In genomic region chr7:33895025-33895804, GRCh38 we compare ENCODE assay signal across 8 cellular contexts. TPM values are rescaled to one million over a fixed set of nuclear protein-coding genes. Genes with fewer than 3 reads are reported as not detected.
DNase-seq lines count a peak whose midpoint lies in the region; ATAC-seq and TF ChIP-seq lines count a peak whose summit lies in the region.

No MANE protein-coding gene starts in this region.

- intact Hi-C loops in left ventricle myocardium inferior (cut with micrococcal nuclease) (no loop called here), sigmoid colon (cut with DNase I) (loop anchor here (1.0 to 10.0 kb wide), 3 partner anchors 138 to 648 kb away; no protein-coding TSS in a partner anchor)

- DNase-seq in GM13977 (ENCODE audit: low spot score) (peak; percentile 68), NCI-H128 (lab: John Stamatoyannopoulos, UW; ENCODE audit: unreplicated experiment) (peak; percentile 43), T-cell (peak in 33 of 34 experiments; percentile 9 to 67 (median 51)), adipocyte (ENCODE audit: low read depth) (peak; percentile 91), left ventricle myocardium inferior (peak; percentile 85), sigmoid colon (peak; percentile 90), DMS79 (lab: John Stamatoyannopoulos, UW) (no peak)

- H3K27ac ChIP-seq in left ventricle myocardium inferior (replicated peaks) (no peak overlapping the region), sigmoid colon (no peak overlapping the region)

- peak overlapping the region; percentile 55 for H3K4me3 ChIP-seq in adipocyte (ENCODE audit: low read length)
- H3K4me3 ChIP-seq in left ventricle myocardium inferior, result no peak overlapping the region
- H3K4me3 ChIP-seq in sigmoid colon, result no peak overlapping the region

- H3K36me3 Mint-ChIP-seq in T-cell, result no peaks in the 10 kb centered on the region

- no peak overlapping the region for H3K9ac ChIP-seq in adipocyte (ENCODE audit: low read length)

- H3K27me3 ChIP-seq in adipocyte (replicated peaks; ENCODE audit: control insufficient read depth, insufficient read depth, low read length) (no peaks in the 10 kb centered on the region), left ventricle myocardium inferior (ENCODE audit: low read depth) (peaks cover 66% of the 10 kb centered on the region), sigmoid colon (no peaks in the 10 kb centered on the region)

- peaks cover 18% of the 10 kb centered on the region for H3K4me1 ChIP-seq in adipocyte (ENCODE audit: control insufficient read depth, insufficient read depth, low read length)
- H3K4me1 ChIP-seq in left ventricle myocardium inferior, result peaks cover 3% of the 10 kb centered on the region
- H3K4me1 ChIP-seq in sigmoid colon, result peaks cover 0 to 8% (median 4%) of the 10 kb centered on the region in 4 donors

- TF ChIP-seq POLR2A in sigmoid colon (IDR thresholded peaks at IDR 0.05), result no peak

- ATAC-seq in HG02623 (IDR thresholded peaks at IDR 0.05; ENCODE audit: unreplicated experiment), result peak; percentile 95
- peak; percentile 64 to 83 (median 76) for ATAC-seq in T-cell (replicated peaks in 1 of 4)

- H3K9me3 Mint-ChIP-seq in T-cell, result no peaks in the 10 kb centered on the region

- whole genome bisulfite sequencing in sigmoid colon, 2 donors, result 23% methylated on average over 17 of the region's 17 CpGs

- no peak overlapping the region for H3K27ac Mint-ChIP-seq in T-cell

- no peak for TF ChIP-seq EP300 in sigmoid colon (IDR thresholded peaks at IDR 0.05)

- peaks cover 2 to 9% (median 5%) of the 10 kb centered on the region in 3 donors for H3K4me1 Mint-ChIP-seq in T-cell

- H3K36me3 ChIP-seq in adipocyte (ENCODE audit: control insufficient read depth, insufficient read depth, low read length, severe bottlenecking), result no peaks in the 10 kb centered on the region
- H3K36me3 ChIP-seq in left ventricle myocardium inferior, result no peaks in the 10 kb centered on the region
- H3K36me3 ChIP-seq in sigmoid colon, result no peaks in the 10 kb centered on the region

- H3K9me3 ChIP-seq in adipocyte (ENCODE audit: control insufficient read depth, low read length) (no peaks in the 10 kb centered on the region), left ventricle myocardium inferior (replicated peaks) (no peaks in the 10 kb centered on the region), sigmoid colon (no peaks in the 10 kb centered on the region)

- in situ Hi-C loops in GM13977 (cut with MboI; ENCODE audit: low pct_unique_long_range_greater_than_20kb, low sequenced_read_pairs, unreplicated experiment), result no loop called here

- TF ChIP-seq CTCF in GM13977 (IDR thresholded peaks at IDR 0.05; ENCODE audit: extremely low read depth, insufficient read depth, missing control alignments), result peak; percentile 96
- peak; percentile 97 for TF ChIP-seq CTCF in left ventricle myocardium inferior (IDR thresholded peaks at IDR 0.05; ENCODE audit: borderline replicate concordance)
- peak; percentile 62 to 93 (median 84) for TF ChIP-seq CTCF in sigmoid colon (IDR thresholded peaks at IDR 0.05)

- POLR2A ChIA-PET in T-cell (lab: Charles Lee), result no interaction called here

- H3K4me3 Mint-ChIP-seq in T-cell, result no peak overlapping the region

- CTCF ChIA-PET in T-cell (lab: Charles Lee), result interaction anchor here (0.7 to 1.9 kb wide), 7 partner anchors 10 to 710 kb away, joined by 3 to 11 read pairs (median 3); no protein-coding TSS in a partner anchor

- peaks cover 29 to 48% of the 10 kb centered on the region in 2 donors for H3K27me3 Mint-ChIP-seq in T-cell

RNA-seq across cellular contexts. Expression of gene BMPER, which starts 10.1 kb away (rescaled TPM):
- total RNA-seq in T-cell (under 1 TPM in 2 of 5 donors, not detected in 3; 0.20 to 0.47 TPM), left ventricle myocardium inferior (2.9 TPM), sigmoid colon (1 to 10 TPM; 1.1 to 3.1 (median 2.3) TPM)
- under 1 TPM in 2 of 3 donors, not detected in 1; 0.51 to 0.60 TPM for polyA plus RNA-seq in sigmoid colon
